ENCODE assay signal across 1 cellular context in genomic region chr11:64923944-64924909, GRCh38.
TF ChIP-seq lines count a peak whose summit lies in the region.

TSS of gene PPP2R5B (plus strand) at chr11:64924689. CDS start at chr11:64925735, 1,046 bp downstream.

TF ChIP-seq in HEK293, 187 proteins besides CTCF, POLR2A, EP300 and RAD21 (continued from another document):
- TF ChIP-seq ZNF76 (tag by site-specific recombination; IDR thresholded peaks at IDR 0.05; ENCODE audit: borderline replicate concordance, low read depth) (peak; percentile 90), ZNF416 (tag by site-specific recombination; IDR thresholded peaks at IDR 0.05) (no peak), WT1 (tag by site-specific recombination; IDR thresholded peaks at IDR 0.05) (peak; percentile 35), PATZ1 (tag by site-specific recombination; IDR thresholded peaks at IDR 0.05) (peak; percentile 97), ZNF600 (tag by site-specific recombination; IDR thresholded peaks at IDR 0.05) (peak; percentile 40; the same call in 1 of the 2 replicates), ZSCAN16 (tag by site-specific recombination; IDR thresholded peaks at IDR 0.05) (no peak), ZNF16 (tag by site-specific recombination; IDR thresholded peaks at IDR 0.05; ENCODE audit: low read depth) (no peak), ZNF473 (tag by site-specific recombination; IDR thresholded peaks at IDR 0.05) (no peak), ZNF274 (IDR thresholded peaks at IDR 0.05; ENCODE audit: low read length) (no peak), ZNF274 (tag by site-specific recombination; IDR thresholded peaks at IDR 0.05; ENCODE audit: borderline replicate concordance) (no peak), PRDM6 (tag by site-specific recombination; IDR thresholded peaks at IDR 0.05) (no peak), ZNF624 (tag by site-specific recombination; IDR thresholded peaks at IDR 0.05) (no peak), ZNF24 (tag by site-specific recombination; IDR thresholded peaks at IDR 0.05) (no peak), BCL6B (tag by site-specific recombination; IDR thresholded peaks at IDR 0.05) (no peak), ZNF555 (tag by site-specific recombination; conservative IDR thresholded peaks at IDR 0.05) (no peak), ZBTB17 (tag by site-specific recombination; IDR thresholded peaks at IDR 0.05) (peak; percentile 91), ZNF843 (tag by site-specific recombination; IDR thresholded peaks at IDR 0.05) (no peak), ZNF112 (tag by site-specific recombination; IDR thresholded peaks at IDR 0.05) (no peak), ZNF37A (tag by site-specific recombination; IDR thresholded peaks at IDR 0.05) (no peak), ZNF48 (tag by site-specific recombination; IDR thresholded peaks at IDR 0.05) (no peak), ZSCAN23 (tag by site-specific recombination; IDR thresholded peaks at IDR 0.05) (0 out of 2 replicates have a peak, but pooled peaks have one; percentile 50), SALL2 (tag by site-specific recombination; IDR thresholded peaks at IDR 0.05; ENCODE audit: borderline replicate concordance) (no peak), MEIS1 (CRISPR knock-in tag; IDR thresholded peaks at IDR 0.05; ENCODE audit: borderline replicate concordance) (no peak), ZNF169 (tag by site-specific recombination; IDR thresholded peaks at IDR 0.05) (no peak), ZNF664 (tag by site-specific recombination; IDR thresholded peaks at IDR 0.05) (no peak), ZNF121 (tag by site-specific recombination; IDR thresholded peaks at IDR 0.05) (no peak), ZNF513 (tag by site-specific recombination; IDR thresholded peaks at IDR 0.05) (no peak), ZNF148 (tag by site-specific recombination; IDR thresholded peaks at IDR 0.05; ENCODE audit: borderline replicate concordance) (no peak), INSM2 (tag by site-specific recombination; IDR thresholded peaks at IDR 0.05) (no peak), ZNF398 (tag by site-specific recombination; IDR thresholded peaks at IDR 0.05) (peak; percentile 94), ZNF302 (tag by site-specific recombination; IDR thresholded peaks at IDR 0.05; ENCODE audit: low read depth) (no peak), ZBTB1 (tag by site-specific recombination; IDR thresholded peaks at IDR 0.05) (no peak), GLIS2 (tag by site-specific recombination; IDR thresholded peaks at IDR 0.05) (peak; percentile 98), ZNF433 (tag by site-specific recombination; IDR thresholded peaks at IDR 0.05; ENCODE audit: low read depth) (no peak), KLF8 (tag by site-specific recombination; IDR thresholded peaks at IDR 0.05) (peak; percentile 74), ZFP41 (tag by site-specific recombination; IDR thresholded peaks at IDR 0.05; ENCODE audit: borderline replicate concordance) (no peak), ZNF610 (tag by site-specific recombination; IDR thresholded peaks at IDR 0.05; ENCODE audit: borderline replicate concordance) (no peak), ELK4 (IDR thresholded peaks at IDR 0.05; ENCODE audit: borderline replicate concordance, low read depth, low read length) (no peak), ZNF549 (tag by site-specific recombination; IDR thresholded peaks at IDR 0.05) (no peak), ZNF146 (tag by site-specific recombination; IDR thresholded peaks at IDR 0.05) (no peak), ZNF585B (tag by site-specific recombination; IDR thresholded peaks at IDR 0.05) (no peak)
TF ChIP-seq in HEK293: peak in this region for 56.
